Comparison of ENCODE assay signal across 25 cellular contexts in genomic region chr11:11985954-11986949, GRCh38. TPM values are rescaled to one million over a fixed set of nuclear protein-coding genes. Genes with fewer than 3 reads are reported as not detected.
A peak's percentile ranks its signal among the peaks of the same experiment; 100 is the strongest.
DNase-seq lines count a peak whose midpoint lies in the region; ATAC-seq, FAIRE-seq and TF ChIP-seq lines count a peak whose summit lies in the region.
"Had no signal": no experiment of that assay in that cellular context is flagged by ENCODE, and none has a peak within 500 bp of the region (broad histone marks: within the 10 kb centered on the region; RNA-seq: fewer than 3 reads in every experiment).

No MANE protein-coding gene starts in this region.

- ATAC-seq in thoracic aorta (ENCODE audit: insufficient number of reproducible peaks, low FRiP score, low read depth) (no peak), lower lobe of right lung (no peak), HG02763 (IDR thresholded peaks at IDR 0.05; ENCODE audit: unreplicated experiment) (no peak)
- ATAC-seq: activated T-helper 17 cell treated with anti-CD3 and anti-CD28 coated beads, Interleukin-2, amount 50 U/mL, for 72 hours; left lobe of liver had no signal

- POLR2A ChIA-PET in RWPE1 (lab: Yijun Ruan, JAX; ENCODE audit: low non-redundant PET) = no interaction called here

- DNase-seq in RWPE1 (ENCODE audit: low spot score) = no peak
- peak; percentile 65 for DNase-seq in coronary artery (ENCODE audit: low spot score)
- no peak for DNase-seq in keratinocyte (ENCODE audit: low read depth, low spot score)
- DNase-seq in thoracic aorta (ENCODE audit: low spot score) = no peak
- no peak for DNase-seq in lower lobe of right lung
- DNase-seq in stimulated activated CD4-positive, alpha-beta T cell treated with anti-CD3 and anti-CD28 coated beads, Interleukin-4, amount 100 ng/mL, for 24 hours = no peak
- DNase-seq: activated CD4-positive, CD25-positive, alpha-beta regulatory T cell treated with anti-CD3 and anti-CD28 coated beads, Interleukin-2, amount 50 U/mL, for 72 hours; amygdala; BE2C; colonic mucosa; foreskin melanocyte; naive B cell; NCI-H1092 treated with DMSO at 0.1 percent for 48 hours; NCI-H526 treated with DMSO at 0.1 percent for 48 hours; stimulated activated CD4-positive, alpha-beta T cell treated with anti-CD3 and anti-CD28 coated beads, Interleukin-4, amount 100 ng/mL, for 1 hour; substantia nigra; T1000 had no signal

- no peak overlapping the region for H3K9ac ChIP-seq in keratinocyte (ENCODE audit: control insufficient read depth, extremely low read depth, insufficient read depth, low read length)
- H3K9ac ChIP-seq: KMS-11 had no signal

- H3K27ac ChIP-seq in RWPE1 (peak overlapping the region; percentile 51), coronary artery (peak overlapping the region; percentile 52 to 93), keratinocyte (ENCODE audit: control insufficient read depth, insufficient read depth, low read length) (peak overlapping the region; percentile 19), thoracic aorta (peak overlapping the region; percentile 73 to 96), lower lobe of right lung (no peak overlapping the region)
- H3K27ac ChIP-seq: colonic mucosa, KMS-11, pancreas had no signal

- H3K9me3 ChIP-seq in keratinocyte (ENCODE audit: control insufficient read depth, low read depth, low read length) (no peaks in the 10 kb centered on the region), thoracic aorta (no peaks in the 10 kb centered on the region), lower lobe of right lung (no peaks in the 10 kb centered on the region)
- H3K9me3 ChIP-seq: BE2C, colonic mucosa, pancreas had no signal

- H3K9me1 ChIP-seq in keratinocyte (ENCODE audit: control insufficient read depth, extremely low read depth, insufficient read depth, low read length) = no peaks in the 10 kb centered on the region

- no peak overlapping the region for H2AFZ ChIP-seq in keratinocyte (ENCODE audit: control insufficient read depth, low read length)

- H3K36me3 ChIP-seq in keratinocyte (ENCODE audit: control insufficient read depth in 2 of 2, extremely low read depth in 1 of 2, insufficient read depth in 2 of 2, low read length in 2 of 2) (peaks cover 6 to 43% of the 10 kb centered on the region in 2 experiments), thoracic aorta (no peaks in the 10 kb centered on the region), lower lobe of right lung (no peaks in the 10 kb centered on the region)
- H3K36me3 ChIP-seq: BE2C, colonic mucosa, pancreas had no signal

- no peak for TF ChIP-seq CTCF in RWPE1 (conservative IDR thresholded peaks at IDR 0.05; ENCODE audit: low read depth)
- TF ChIP-seq CTCF in coronary artery (IDR thresholded peaks at IDR 0.05) = no peak
- TF ChIP-seq CTCF in keratinocyte (optimal IDR thresholded peaks at IDR 0.05 in 1 of 3, IDR thresholded peaks at IDR 0.05 in 1 of 3, conservative IDR thresholded peaks at IDR 0.05 in 1 of 3; ENCODE audit: extremely low read depth in 1 of 3, insufficient read depth in 2 of 3, low read length in 3 of 3) = no peak
- TF ChIP-seq CTCF in thoracic aorta (IDR thresholded peaks at IDR 0.05) = no peak
- TF ChIP-seq CTCF in lower lobe of right lung (IDR thresholded peaks at IDR 0.05) = no peak

- peaks cover 61% of the 10 kb centered on the region for H3K4me1 ChIP-seq in keratinocyte (ENCODE audit: control insufficient read depth, extremely low read depth, insufficient read depth, low read length)
- H3K4me1 ChIP-seq in thoracic aorta (ENCODE audit: control insufficient read depth in 1 of 2, low read depth in 2 of 2) = peaks cover 19 to 78% of the 10 kb centered on the region in 2 donors
- H3K4me1 ChIP-seq in lower lobe of right lung = peaks cover 23% of the 10 kb centered on the region
- H3K4me1 ChIP-seq: BE2C, colonic mucosa, pancreas had no signal

- FAIRE-seq in keratinocyte (lab: Jason Lieb, UNC) = no peak
- FAIRE-seq: GM18507, pancreas had no signal

- no peaks in the 10 kb centered on the region for H4K20me1 ChIP-seq in keratinocyte (ENCODE audit: control insufficient read depth, extremely low read depth, insufficient read depth, low read length)

- H3K4me2 ChIP-seq in keratinocyte (ENCODE audit: control insufficient read depth, extremely low read depth, insufficient read depth, low read depth, low read length) = no peak overlapping the region
- H3K4me2 ChIP-seq: KMS-11 had no signal

- peaks cover 43% of the 10 kb centered on the region for H3K79me2 ChIP-seq in keratinocyte (ENCODE audit: control insufficient read depth, insufficient read depth, low read length)

- dilution Hi-C loops in keratinocyte (cut with MboI; ENCODE audit: extremely low pct_ligation_motif_present, low sequenced_read_pairs) = no loop called here

- H3K4me3 ChIP-seq in coronary artery (no peak overlapping the region), keratinocyte (ENCODE audit: control insufficient read depth in 2 of 3, extremely low read depth in 1 of 3, insufficient read depth in 2 of 3, low read depth in 1 of 3, low read length in 3 of 3) (no peak overlapping the region), thoracic aorta (no peak overlapping the region), lower lobe of right lung (no peak overlapping the region)
- H3K4me3 ChIP-seq: colonic mucosa, pancreas, SK-N-MC, skin epidermis had no signal

- intact Hi-C loops in lower lobe of right lung (cut with DNase I) = no loop called here

- CTCF ChIA-PET in RWPE1 (lab: Yijun Ruan, JAX) = interaction anchor here (0.7 kb wide), 1 partner anchor 35 kb away, joined by 4 read pairs; no protein-coding TSS in a partner anchor

- H3K27me3 ChIP-seq in keratinocyte (ENCODE audit: control insufficient read depth, extremely low read depth, insufficient read depth, low read length) = no peaks in the 10 kb centered on the region
- H3K27me3 ChIP-seq in thoracic aorta (replicated peaks; ENCODE audit: insufficient read depth) = no peaks in the 10 kb centered on the region
- H3K27me3 ChIP-seq in lower lobe of right lung (ENCODE audit: low read depth) = no peaks in the 10 kb centered on the region
- H3K27me3 ChIP-seq: BE2C, colonic mucosa, pancreas had no signal

RNA-seq across cellular contexts. Expression of gene DKK3, which starts 22.2 kb away (rescaled TPM):
- polyA plus RNA-seq in keratinocyte = 712 to 984 TPM (median 777 TPM) in 3 replicates
- 449 TPM for polyA plus RNA-seq in keratinocyte (2011; ENCODE audit: low read depth)
- polyA plus RNA-seq in keratinocyte (2011; cell fraction: cytosol; rRNA removed) = 673 and 675 TPM in 2 replicates
- polyA plus RNA-seq in keratinocyte (2011; cell fraction: nucleus; rRNA removed) = 1,006 and 1,193 TPM in 2 replicates
- 451 and 482 TPM in 2 replicates for polyA plus RNA-seq in keratinocyte (2012; ENCODE audit: low replicate concordance)
- 466 to 661 TPM (median 564 TPM) in 3 replicates for polyA minus RNA-seq in keratinocyte
- 657 TPM for polyA minus RNA-seq in keratinocyte (2011; cell fraction: cytosol; rRNA and poly(A)+ RNA removed)
- polyA minus RNA-seq in keratinocyte (2011; cell fraction: nucleus; rRNA and poly(A)+ RNA removed) = 427 and 766 TPM in 2 replicates
- total RNA-seq in thoracic aorta = 100 to 1,000 TPM; 732 to 847 TPM
- total RNA-seq in lower lobe of right lung = 111 TPM
- total RNA-seq: activated T-helper 17 cell treated with anti-CD3 and anti-CD28 coated beads, Interleukin-2, amount 50 U/mL, for 72 hours had no signal
